31 cellular contexts compared by ENCODE assay signal in genomic region chr4:7993671-7994070, GRCh38.
"Had no signal": no experiment of that assay in that cellular context is flagged by ENCODE, and none has a peak within 500 bp of the region (broad histone marks: within the 10 kb centered on the region; RNA-seq: fewer than 3 reads in every experiment).

No MANE protein-coding gene starts in this region.

- H3K27me3 ChIP-seq: adrenal gland, body of pancreas, brain microvascular endothelial cell, breast epithelium had no signal

- H3K4me1 ChIP-seq: adrenal gland, body of pancreas, breast epithelium had no signal

- H3K9me3 ChIP-seq: adrenal gland, body of pancreas had no signal

- DNase-seq: activated CD4-positive, alpha-beta memory T cell treated with anti-CD3 and anti-CD28 coated beads for 36 hours; activated CD4-positive, alpha-beta T cell treated with anti-CD3 and anti-CD28 coated beads for 4 hours; activated CD4-positive, alpha-beta T cell treated with anti-CD3 and anti-CD28 coated beads, Interleukin-2, amount 10 ng/mL, durations not matched to agents 24 days and 14 days; activated CD4-positive, alpha-beta T cell treated with anti-CD3 and anti-CD28 coated beads, Interleukin-2, amount 50 U/mL, for 1 hour; activated CD4-positive, alpha-beta T cell treated with anti-CD3 and anti-CD28 coated beads, Interleukin-2, amount 50 U/mL, for 4 hours; activated CD4-positive, CD25-positive, alpha-beta regulatory T cell treated with anti-CD3 and anti-CD28 coated beads, Interleukin-2, amount 50 U/mL, for 72 hours; activated CD8-positive, alpha-beta memory T cell treated with anti-CD3 and anti-CD28 coated beads, Interleukin-2, amount 50 U/mL, for 4 hours; activated CD8-positive, alpha-beta T cell treated with anti-CD3 and anti-CD28 coated beads for 36 hours; activated effector memory CD4-positive, alpha-beta T cell treated with anti-CD3 and anti-CD28 coated beads, Interleukin-2, amount 50 U/mL, for 16 hours; activated gamma-delta T cell treated with Interleukin-2 at 50 U/mL for 16 hours; activated naive CD4-positive, alpha-beta T cell; activated naive CD4-positive, alpha-beta T cell treated with anti-CD3 and anti-CD28 coated beads for 36 hours; activated naive CD4-positive, alpha-beta T cell treated with anti-CD3 and anti-CD28 coated beads, Interleukin-2, amount 50 U/mL, for 16 hours; activated naive CD8-positive, alpha-beta T cell treated with anti-CD3 and anti-CD28 coated beads for 36 hours; activated T-cell treated with anti-CD3 and anti-CD28 coated beads for 4 hours; activated T-cell treated with anti-CD3 and anti-CD28 coated beads, Interleukin-2, amount 50 U/mL, for 1 hour; activated T-cell treated with anti-CD3 and anti-CD28 coated beads, Interleukin-2, amount 50 U/mL, for 4 hours; activated T-cell treated with anti-CD3 and anti-CD28 coated beads, Interleukin-2, amount 50 U/mL, for 72 hours; adrenal gland; amniotic stem cell; aorta; body of pancreas; brain microvascular endothelial cell; central memory CD4-positive, alpha-beta T cell; T-helper 2 cell; T-helper 9 cell had no signal

- H3K36me3 ChIP-seq: adrenal gland, brain microvascular endothelial cell, breast epithelium had no signal

- H3K27ac ChIP-seq: adrenal gland, body of pancreas, brain microvascular endothelial cell, breast epithelium, VCaP had no signal

- H3K4me3 ChIP-seq: adrenal gland, body of pancreas, breast epithelium had no signal

- ATAC-seq: activated CD8-positive, alpha-beta T cell treated with anti-CD3 and anti-CD28 coated beads for 36 hours; activated naive CD4-positive, alpha-beta T cell treated with anti-CD3 and anti-CD28 coated beads, Interleukin-2, amount 50 U/mL, for 72 hours; activated T-cell treated with anti-CD3 and anti-CD28 coated beads, Interleukin-2, amount 50 U/mL, for 4 hours; activated T-cell treated with anti-CD3 and anti-CD28 coated beads, Interleukin-2, amount 50 U/mL, for 72 hours; activated T-helper 17 cell treated with anti-CD3 and anti-CD28 coated beads, Interleukin-2, amount 50 U/mL, for 72 hours; body of pancreas; WTC11 had no signal
